ENCODE assay signal across 21 cellular contexts in the genomic region with DNA sequence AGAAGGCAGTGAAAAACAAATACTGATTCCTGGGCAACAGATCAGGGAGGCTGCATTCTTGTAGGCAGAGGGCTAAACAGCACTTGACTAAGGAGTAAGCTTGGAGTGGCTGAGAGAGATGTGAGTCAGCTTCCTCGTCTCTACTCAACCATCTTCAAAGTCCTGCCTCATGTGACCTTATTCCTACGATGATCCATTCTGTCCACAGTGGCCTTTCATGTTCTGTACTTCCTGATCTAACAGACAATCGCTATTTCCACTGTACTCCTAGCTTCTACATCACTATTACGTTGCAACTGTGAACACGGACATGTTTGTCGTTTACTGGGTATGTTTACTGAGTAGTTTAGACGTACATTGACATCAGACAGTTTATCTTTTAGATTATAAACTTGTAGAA.
DNase-seq lines count a peak whose midpoint lies in the region; ATAC-seq, FAIRE-seq and TF ChIP-seq lines count a peak whose summit lies in the region.
"Had no signal": no experiment of that assay in that cellular context is flagged by ENCODE, and none has a peak within 500 bp of the region (broad histone marks: within the 10 kb centered on the region; RNA-seq: fewer than 3 reads in every experiment).

No MANE protein-coding gene starts in this region.

- peak; percentile 96 for DNase-seq in DMS53 (lab: John Stamatoyannopoulos, UW)
- DNase-seq in HuH-7.5 (ENCODE audit: low spot score): peak; percentile 15
- peak; percentile 30 for DNase-seq in astrocyte (ENCODE audit: low read depth)
- peak; percentile 20 for DNase-seq in iPS-NIHi7 (ENCODE audit: extremely low spot score)
- DNase-seq: C1 segment of cervical spinal cord; endodermal cell; left colon; MG63; midbrain; NCI-H187; NCI-H2227 treated with DMSO at 0.1 percent for 48 hours; PC-9; stimulated activated CD4-positive, alpha-beta T cell treated with anti-CD3 and anti-CD28 coated beads, Interleukin-4, amount 100 ng/mL, for 24 hours; upper lobe of left lung had no signal

- H3K4me3 ChIP-seq in astrocyte (ENCODE audit: insufficient read depth, low read depth, low read length): no peak overlapping the region
- H3K4me3 ChIP-seq: MG63, PC-9, prostate gland, upper lobe of left lung had no signal

- H3K36me3 Mint-ChIP-seq in astrocyte (ENCODE audit: low read depth, unreplicated experiment): no peaks in the 10 kb centered on the region

- no peaks in the 10 kb centered on the region for H3K9me3 Mint-ChIP-seq in astrocyte (ENCODE audit: unreplicated experiment)
- H3K9me3 Mint-ChIP-seq: endodermal cell had no signal

- H3K27ac Mint-ChIP-seq in astrocyte (ENCODE audit: unreplicated experiment): no peak overlapping the region
- H3K27ac Mint-ChIP-seq: activated naive CD4-positive, alpha-beta T cell treated with anti-CD3 and anti-CD28 coated beads, Interleukin-2, amount 50 U/mL, for 72 hours; endodermal cell had no signal

- H3K36me3 ChIP-seq in astrocyte (ENCODE audit: insufficient read depth, low read length): no peaks in the 10 kb centered on the region
- H3K36me3 ChIP-seq: MG63, prostate gland, upper lobe of left lung had no signal

- no peaks in the 10 kb centered on the region for H3K79me2 ChIP-seq in astrocyte (ENCODE audit: insufficient read depth, low read length)

- H3K27me3 Mint-ChIP-seq in astrocyte (ENCODE audit: low read depth, unreplicated experiment): no peaks in the 10 kb centered on the region

- H2AFZ ChIP-seq in astrocyte (ENCODE audit: low read depth, low read length): no peak overlapping the region
- H2AFZ ChIP-seq: PC-9 had no signal

- no peak overlapping the region for H3K27ac ChIP-seq in astrocyte (ENCODE audit: low read depth, low read length)
- H3K27ac ChIP-seq: PC-9, prostate gland, upper lobe of left lung had no signal

- no peak overlapping the region for H3K4me2 ChIP-seq in astrocyte (ENCODE audit: low read length)
- H3K4me2 ChIP-seq: PC-9 had no signal

- FAIRE-seq in astrocyte (lab: Jason Lieb, UNC): no peak

- no peak overlapping the region for H3K4me3 Mint-ChIP-seq in astrocyte (ENCODE audit: unreplicated experiment)
- H3K4me3 Mint-ChIP-seq: endodermal cell had no signal

- ATAC-seq in GM19455 (IDR thresholded peaks at IDR 0.05; ENCODE audit: unreplicated experiment) (no peak), HG02763 (IDR thresholded peaks at IDR 0.05; ENCODE audit: unreplicated experiment) (no peak), GM18519 (IDR thresholded peaks at IDR 0.05; ENCODE audit: low FRiP score, unreplicated experiment) (no peak), GM21447 (IDR thresholded peaks at IDR 0.05; ENCODE audit: unreplicated experiment) (no peak)
- ATAC-seq: activated CD4-positive, CD25-positive, alpha-beta regulatory T cell treated with anti-CD3 and anti-CD28 coated beads, Interleukin-2, amount 50 U/mL, for 24 hours; activated naive CD4-positive, alpha-beta T cell treated with anti-CD3 and anti-CD28 coated beads, Interleukin-2, amount 50 U/mL, for 72 hours; left colon had no signal

- H3K4me1 Mint-ChIP-seq in astrocyte (ENCODE audit: low read depth, unreplicated experiment): peaks cover 15% of the 10 kb centered on the region

- H3K4me1 ChIP-seq in astrocyte (ENCODE audit: insufficient read depth, low read length): no peaks in the 10 kb centered on the region
- H3K4me1 ChIP-seq: prostate gland, upper lobe of left lung had no signal

- no peaks in the 10 kb centered on the region for H4K20me1 ChIP-seq in astrocyte (ENCODE audit: insufficient read depth, low read length)

- H3K27me3 ChIP-seq in astrocyte (ENCODE audit: insufficient read depth, low read length): no peaks in the 10 kb centered on the region
- H3K27me3 ChIP-seq: MG63, upper lobe of left lung had no signal

- H3K9me3 ChIP-seq in astrocyte (ENCODE audit: insufficient read depth, low read depth, low read length): no peaks in the 10 kb centered on the region
- H3K9me3 ChIP-seq: MG63, prostate gland, upper lobe of left lung had no signal

- H3K9ac ChIP-seq in astrocyte (ENCODE audit: low read length): no peak overlapping the region

- TF ChIP-seq CTCF in astrocyte (IDR thresholded peaks at IDR 0.05; ENCODE audit: insufficient read depth, low read depth, low read length): no peak

Comparison
In these comparisons a context has a peak if more than half of its experiments do, and no peak if none do; other contexts are left out.
1. DNase-seq: peak in every context shown above with its lines; median percentile 96 in DMS53; 30 in astrocyte; 20 in iPS-NIHi7; 15 in HuH-7.5.